ENCODE assay signal across 1 cellular context in genomic region chr5:72955768-72956323, GRCh38.
TF ChIP-seq lines count a peak whose summit lies in the region.

Gene FCHO2, plus strand, starts transcription at chr5:72956041. Its CDS starts 56 bp downstream, at chr5:72956097.

TF ChIP-seq in K562, 482 proteins besides CTCF, POLR2A, EP300 and RAD21 (continued from another document and continues in another):
- no peak for TF ChIP-seq RBM14 (IDR thresholded peaks at IDR 0.05; ENCODE audit: borderline replicate concordance, insufficient read depth, low read depth, low read length)
- no peak for TF ChIP-seq ZNF316 (IDR thresholded peaks at IDR 0.05)
- peak; percentile 56 for TF ChIP-seq GABPB1 (CRISPR knock-in tag; IDR thresholded peaks at IDR 0.05)
- no peak for TF ChIP-seq ZNF274 (IDR thresholded peaks at IDR 0.05; ENCODE audit: borderline replicate concordance, low read depth, low read length)
- TF ChIP-seq SUPT5H (IDR thresholded peaks at IDR 0.05): peak; percentile 82
- no peak for TF ChIP-seq ZNF589 (CRISPR knock-in tag; IDR thresholded peaks at IDR 0.05; ENCODE audit: low read depth)
- 0 out of 2 replicates have a peak, but pooled peaks have one; percentile 30 for TF ChIP-seq E2F3 (CRISPR knock-in tag; IDR thresholded peaks at IDR 0.05)
- no peak for TF ChIP-seq ZNF239 (CRISPR knock-in tag; IDR thresholded peaks at IDR 0.05)
- TF ChIP-seq CREBBP (IDR thresholded peaks at IDR 0.05; ENCODE audit: low read depth, low read length): no peak
- peak; percentile 65 for TF ChIP-seq CCNT2 (IDR thresholded peaks at IDR 0.05; ENCODE audit: borderline replicate concordance, extremely low read depth, insufficient read length, low read depth, low read length)
- no peak for TF ChIP-seq SREBF1 (IDR thresholded peaks at IDR 0.05; ENCODE audit: borderline replicate concordance, low read depth, low read length)
- no peak for TF ChIP-seq ZNF551 (CRISPR knock-in tag; IDR thresholded peaks at IDR 0.05)
- peak; percentile 51; the same call in 1 of the 2 replicates for TF ChIP-seq ETS1 (conservative IDR thresholded peaks at IDR 0.05; ENCODE audit: control insufficient read depth, low read depth, low read length)
- peak; percentile 13 to 75 for TF ChIP-seq E2F6 (IDR thresholded peaks at IDR 0.05; ENCODE audit: borderline replicate concordance in 1 of 2, extremely low read depth in 1 of 2, insufficient read depth in 1 of 2, insufficient read length in 1 of 2, low read depth in 1 of 2, low read length in 1 of 2, poor library complexity in 1 of 2, severe bottlenecking in 1 of 2)
- no peak for TF ChIP-seq XRCC3 (IDR thresholded peaks at IDR 0.05)
- TF ChIP-seq ZNF79 (CRISPR knock-in tag; IDR thresholded peaks at IDR 0.05; ENCODE audit: low read depth): no peak
- no peak; the same call in 1 of the 2 replicates for TF ChIP-seq HMBOX1 (IDR thresholded peaks at IDR 0.05)
- TF ChIP-seq XRCC4 (IDR thresholded peaks at IDR 0.05; ENCODE audit: extremely low read depth, insufficient read depth, insufficient read length): no peak
- TF ChIP-seq, protein P1, sequence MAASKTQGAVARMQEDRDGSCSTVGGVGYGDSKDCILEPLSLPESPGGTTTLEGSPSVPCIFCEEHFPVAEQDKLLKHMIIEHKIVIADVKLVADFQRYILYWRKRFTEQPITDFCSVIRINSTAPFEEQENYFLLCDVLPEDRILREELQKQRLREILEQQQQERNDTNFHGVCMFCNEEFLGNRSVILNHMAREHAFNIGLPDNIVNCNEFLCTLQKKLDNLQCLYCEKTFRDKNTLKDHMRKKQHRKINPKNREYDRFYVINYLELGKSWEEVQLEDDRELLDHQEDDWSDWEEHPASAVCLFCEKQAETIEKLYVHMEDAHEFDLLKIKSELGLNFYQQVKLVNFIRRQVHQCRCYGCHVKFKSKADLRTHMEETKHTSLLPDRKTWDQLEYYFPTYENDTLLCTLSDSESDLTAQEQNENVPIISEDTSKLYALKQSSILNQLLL (CRISPR knock-in tag; IDR thresholded peaks at IDR 0.05; ENCODE audit: borderline replicate concordance): no peak
- no peak for TF ChIP-seq ETV6 (IDR thresholded peaks at IDR 0.05; ENCODE audit: borderline replicate concordance in 1 of 2, low read depth in 2 of 2, low read length in 1 of 2)
- TF ChIP-seq ETV6 (CRISPR knock-in tag; IDR thresholded peaks at IDR 0.05; ENCODE audit: borderline replicate concordance): peak; percentile 84; the same call in 1 of the 2 replicates
- TF ChIP-seq HIVEP1 (CRISPR knock-in tag; IDR thresholded peaks at IDR 0.05): no peak
- TF ChIP-seq TEAD4 (IDR thresholded peaks at IDR 0.05; ENCODE audit: low read length): no peak
- no peak for TF ChIP-seq TEAD4 (CRISPR knock-in tag; IDR thresholded peaks at IDR 0.05; ENCODE audit: borderline replicate concordance)
- TF ChIP-seq RREB1 (CRISPR knock-in tag; IDR thresholded peaks at IDR 0.05): no peak
- no peak for TF ChIP-seq NUFIP1 (IDR thresholded peaks at IDR 0.05; ENCODE audit: partially characterized antibody)
- TF ChIP-seq NR2F6 (CRISPR knock-in tag; IDR thresholded peaks at IDR 0.05): no peak
- no peak for TF ChIP-seq ZNF23 (CRISPR knock-in tag; IDR thresholded peaks at IDR 0.05)
- no peak for TF ChIP-seq BDP1 (IDR thresholded peaks at IDR 0.05; ENCODE audit: insufficient read depth, insufficient read length)
- TF ChIP-seq SRSF7 (optimal IDR thresholded peaks at IDR 0.05; ENCODE audit: low read depth, low read length): no peak
- no peak for TF ChIP-seq ZNF174 (CRISPR knock-in tag; IDR thresholded peaks at IDR 0.05)
- no peak for TF ChIP-seq ZNF146 (CRISPR knock-in tag; IDR thresholded peaks at IDR 0.05; ENCODE audit: unreplicated experiment)
- no peak for TF ChIP-seq ZNF436 (CRISPR knock-in tag; IDR thresholded peaks at IDR 0.05)
- no peak for TF ChIP-seq ZNF253 (CRISPR knock-in tag; conservative IDR thresholded peaks at IDR 0.05)
- TF ChIP-seq RBM39 (optimal IDR thresholded peaks at IDR 0.05; ENCODE audit: low read depth, low read length): no peak
- no peak for TF ChIP-seq ZNF75A (CRISPR knock-in tag; IDR thresholded peaks at IDR 0.05)
- TF ChIP-seq HSF4 (CRISPR knock-in tag; IDR thresholded peaks at IDR 0.05; ENCODE audit: borderline replicate concordance): no peak
- no peak for TF ChIP-seq DACH1 (IDR thresholded peaks at IDR 0.05; ENCODE audit: partially characterized antibody)
- TF ChIP-seq ZNF124 (CRISPR knock-in tag; IDR thresholded peaks at IDR 0.05): no peak
- TF ChIP-seq HNRNPLL (IDR thresholded peaks at IDR 0.05; ENCODE audit: low read depth, low read length, poor library complexity, severe bottlenecking): no peak
- TF ChIP-seq, protein P2, sequence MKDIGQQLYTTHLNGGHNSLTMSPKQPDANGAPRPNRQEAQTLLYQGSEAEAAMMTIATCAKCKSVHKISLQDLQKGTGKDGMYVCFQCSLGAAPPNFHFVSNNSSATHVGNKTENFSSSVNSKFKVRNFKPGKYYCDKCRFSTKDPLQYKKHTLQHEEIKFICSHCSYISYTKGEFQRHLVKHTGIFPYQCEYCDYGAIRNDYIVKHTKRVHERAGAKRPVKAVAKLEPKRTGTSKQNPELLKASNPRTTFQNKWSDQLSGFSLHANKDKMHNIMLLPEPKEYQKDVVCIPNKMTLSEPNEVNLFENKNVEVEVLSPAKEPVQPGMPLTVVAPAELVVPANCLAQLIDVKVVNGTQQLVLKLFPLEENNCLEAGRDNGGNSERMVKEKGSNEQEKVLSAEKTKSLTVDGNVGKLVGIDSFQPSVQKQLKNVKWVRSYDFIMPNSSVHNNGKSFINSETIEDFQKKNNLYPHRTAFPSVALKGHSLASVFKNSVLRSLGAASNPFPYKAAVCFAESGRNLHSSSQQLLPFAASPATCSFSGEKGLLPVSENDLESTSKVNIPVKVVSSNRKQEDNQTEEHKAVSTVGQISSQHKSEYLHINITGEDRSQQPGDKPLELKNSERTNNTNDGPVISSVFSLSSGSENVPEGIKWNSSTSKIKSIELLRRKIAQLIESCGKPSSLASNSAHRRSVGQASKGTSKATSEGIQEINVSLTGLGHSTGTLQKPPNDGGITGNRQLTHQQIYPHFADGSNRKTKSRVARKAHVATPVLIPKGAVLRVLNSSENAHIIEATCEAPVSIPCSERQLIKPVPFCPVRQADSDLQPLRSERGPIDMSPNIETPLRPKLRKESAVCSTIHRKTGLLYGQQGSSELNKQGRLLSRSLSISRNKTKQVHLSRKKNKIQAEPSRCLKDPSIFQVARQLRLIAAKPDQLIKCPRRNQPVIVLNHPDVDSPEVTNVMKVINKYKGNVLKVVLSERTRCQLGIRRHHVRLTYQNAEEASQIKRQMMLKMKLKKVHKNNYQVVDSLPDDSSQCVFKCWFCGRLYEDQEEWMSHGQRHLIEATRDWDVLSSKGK (CRISPR knock-in tag; IDR thresholded peaks at IDR 0.05): no peak
- TF ChIP-seq ZNF134 (CRISPR knock-in tag; conservative IDR thresholded peaks at IDR 0.05): no peak
- TF ChIP-seq SMARCE1 (IDR thresholded peaks at IDR 0.05): no peak
- TF ChIP-seq CUX1 (CRISPR knock-in tag; IDR thresholded peaks at IDR 0.05): no peak
- no peak for TF ChIP-seq HNRNPH1 (optimal IDR thresholded peaks at IDR 0.05; ENCODE audit: low read depth, low read length)
- no peak for TF ChIP-seq PYGO2 (tag; IDR thresholded peaks at IDR 0.05)
- no peak for TF ChIP-seq FOSL1 (tag; conservative IDR thresholded peaks at IDR 0.05)
- no peak for TF ChIP-seq FOXP1 (CRISPR knock-in tag; IDR thresholded peaks at IDR 0.05)
- no peak for TF ChIP-seq ZNF121 (CRISPR knock-in tag; conservative IDR thresholded peaks at IDR 0.05)
- TF ChIP-seq PCBP1 (IDR thresholded peaks at IDR 0.05; ENCODE audit: low read depth, low read length, poor library complexity, severe bottlenecking): peak; percentile 69
- no peak for TF ChIP-seq HDGF (IDR thresholded peaks at IDR 0.05)
- no peak for TF ChIP-seq MAFF (IDR thresholded peaks at IDR 0.05; ENCODE audit: low read length)
